ENCODE assay signal across 23 cellular contexts in the genomic region with DNA sequence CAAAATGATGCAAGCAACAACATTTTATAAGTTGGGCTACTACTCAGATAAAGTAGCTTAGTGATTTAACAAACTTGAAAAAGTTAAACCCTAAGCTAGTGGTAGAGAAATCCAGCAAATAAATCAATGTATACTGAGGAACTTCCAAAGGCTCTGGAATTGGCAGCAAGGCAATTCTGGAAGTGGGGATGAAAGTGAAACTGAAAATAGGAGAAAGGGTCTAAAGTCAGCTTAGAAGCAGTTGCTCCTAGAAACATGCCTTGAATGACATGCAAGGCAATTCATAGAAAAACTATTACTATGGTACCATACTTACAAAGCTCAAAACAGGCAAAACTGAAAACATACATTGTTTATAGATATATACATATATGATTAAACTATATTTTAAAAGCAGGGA.
A peak's percentile ranks its signal among the peaks of the same experiment; 100 is the strongest.
DNase-seq lines count a peak whose midpoint lies in the region; TF ChIP-seq lines count a peak whose summit lies in the region.
"Had no signal": no experiment of that assay in that cellular context is flagged by ENCODE, and none has a peak within 500 bp of the region (broad histone marks: within the 10 kb centered on the region; RNA-seq: fewer than 3 reads in every experiment).

No MANE protein-coding gene starts in this region.

- no peak overlapping the region for H3K23ac ChIP-seq in mesenchymal stem cell (ENCODE audit: low read length in 2 of 2)

- H3K4me3 ChIP-seq in fibroblast of mammary gland (ENCODE audit: control insufficient read depth, low read depth, low read length), result no peak overlapping the region
- no peak overlapping the region for H3K4me3 ChIP-seq in mesenchymal stem cell (ENCODE audit: insufficient read depth in 1 of 2, low read depth in 1 of 2, low read length in 2 of 2)
- H3K4me3 ChIP-seq: BLaER1, cardiac muscle cell, GM23248, mucosa of descending colon had no signal

- no peak overlapping the region for H3K14ac ChIP-seq in mesenchymal stem cell (ENCODE audit: low read length in 2 of 2)

- DNase-seq in ACHN, result peak; percentile 42
- DNase-seq in HT1080 (ENCODE audit: low read depth), result peak; percentile 26
- peak; percentile 8 for DNase-seq in fibroblast of mammary gland (ENCODE audit: low read depth)
- DNase-seq in mesenchymal stem cell, result peak; percentile 54
- DNase-seq in SIG-M5 (lab: John Stamatoyannopoulos, UW), result no peak
- DNase-seq in activated T-cell treated with anti-CD3 and anti-CD28 coated beads, Interleukin-2, amount 50 U/mL, for 48 hours, result no peak
- DNase-seq in cortex of kidney (lab: John Stamatoyannopoulos, UW), result no peak
- no peak for DNase-seq in activated T-cell treated with anti-CD3 and anti-CD28 coated beads for 4 hours
- DNase-seq: activated CD4-positive, alpha-beta T cell treated with anti-CD3 and anti-CD28 coated beads, Interleukin-2, amount 50 U/mL, for 48 hours; activated naive CD4-positive, alpha-beta T cell treated with anti-CD3 and anti-CD28 coated beads, Interleukin-2, amount 10 ng/mL, durations not matched to agents 7 days and 5 days; amygdala; COR-L47; GM23248; hypothalamus; immature natural killer cell; left ventricle myocardium superior; mucosa of descending colon; NCI-H1436 treated with DMSO at 0.1 percent for 48 hours; NCI-H2107; NCI-H82; trophoblast cell had no signal

- H3K27ac ChIP-seq in mesenchymal stem cell (ENCODE audit: low read length, poor library complexity, severe bottlenecking), result no peak overlapping the region
- H3K27ac ChIP-seq: BLaER1, cardiac muscle cell, GM23248 had no signal

- H3K79me1 ChIP-seq in mesenchymal stem cell (replicated peaks; ENCODE audit: low read length, poor library complexity, severe bottlenecking), result no peaks in the 10 kb centered on the region

- H4K91ac ChIP-seq in mesenchymal stem cell (ENCODE audit: low read length), result no peak overlapping the region

- H2AFZ ChIP-seq in mesenchymal stem cell (ENCODE audit: low read depth, low read length), result no peak overlapping the region
- H2AFZ ChIP-seq: GM23248 had no signal

- no peak overlapping the region for H2BK120ac ChIP-seq in mesenchymal stem cell (ENCODE audit: low read depth, low read length)

- H3K18ac ChIP-seq in mesenchymal stem cell (ENCODE audit: low read depth in 1 of 2, low read length in 2 of 2), result no peak overlapping the region

- H2BK5ac ChIP-seq in mesenchymal stem cell (ENCODE audit: low read depth, low read length, poor library complexity, severe bottlenecking), result no peak overlapping the region

- no peak overlapping the region for H3K9ac ChIP-seq in mesenchymal stem cell (ENCODE audit: low read length)
- H3K9ac ChIP-seq: BLaER1, GM23248 had no signal

- in situ Hi-C loops in ACHN (cut with HindIII; ENCODE audit: low pct_ligation_motif_present, low pct_unique_long_range_greater_than_20kb, low sequenced_read_pairs), result no loop called here

- peaks cover 3 to 9% of the 10 kb centered on the region in 2 experiments for H3K27me3 ChIP-seq in mesenchymal stem cell (ENCODE audit: control insufficient read depth in 1 of 2, insufficient read depth in 1 of 2, low read length in 2 of 2)
- H3K27me3 ChIP-seq: BLaER1, cardiac muscle cell had no signal

- no peak for TF ChIP-seq CTCF in fibroblast of mammary gland (conservative IDR thresholded peaks at IDR 0.05; ENCODE audit: control insufficient read depth, insufficient read depth, low read depth, low read length)

- no peaks in the 10 kb centered on the region for H3K4me1 ChIP-seq in mesenchymal stem cell (ENCODE audit: control insufficient read depth, insufficient read depth, low read depth, low read length)

- no peak overlapping the region for H2AK5ac ChIP-seq in mesenchymal stem cell (ENCODE audit: low read length, severe bottlenecking)

- no peaks in the 10 kb centered on the region for H3K36me3 ChIP-seq in mesenchymal stem cell (ENCODE audit: control insufficient read depth in 1 of 2, insufficient read depth in 2 of 2, low read depth in 1 of 2, low read length in 2 of 2)
- H3K36me3 ChIP-seq: BLaER1, cardiac muscle cell had no signal

- no peak overlapping the region for H3K4ac ChIP-seq in mesenchymal stem cell (ENCODE audit: low read depth in 1 of 2, low read length in 2 of 2)

- H2BK15ac ChIP-seq in mesenchymal stem cell (ENCODE audit: low read depth, poor library complexity, severe bottlenecking), result no peak overlapping the region

- peaks cover 12% of the 10 kb centered on the region for H3K9me3 ChIP-seq in mesenchymal stem cell (ENCODE audit: control insufficient read depth, low read length)
- H3K9me3 ChIP-seq: mucosa of descending colon had no signal

- H3K4me2 ChIP-seq in mesenchymal stem cell (ENCODE audit: low read length, poor library complexity, severe bottlenecking), result no peak overlapping the region
- H3K4me2 ChIP-seq: BLaER1 had no signal

- H4K8ac ChIP-seq in mesenchymal stem cell (ENCODE audit: low read length), result no peak overlapping the region

- no peak overlapping the region for H2BK12ac ChIP-seq in mesenchymal stem cell (ENCODE audit: low read length in 2 of 2)

Comparison
In these comparisons a context has a peak if more than half of its experiments do, and no peak if none do; other contexts are left out.
1. DNase-seq: peak in ACHN (single experiment), HT1080 (single experiment), fibroblast of mammary gland (single experiment) and mesenchymal stem cell (single experiment); none in SIG-M5 (single experiment), activated T-cell treated with anti-CD3 and anti-CD28 coated beads, Interleukin-2, amount 50 U/mL, for 48 hours (0 of 2), cortex of kidney (single experiment) and activated T-cell treated with anti-CD3 and anti-CD28 coated beads for 4 hours (single experiment).